In the genomic region with DNA sequence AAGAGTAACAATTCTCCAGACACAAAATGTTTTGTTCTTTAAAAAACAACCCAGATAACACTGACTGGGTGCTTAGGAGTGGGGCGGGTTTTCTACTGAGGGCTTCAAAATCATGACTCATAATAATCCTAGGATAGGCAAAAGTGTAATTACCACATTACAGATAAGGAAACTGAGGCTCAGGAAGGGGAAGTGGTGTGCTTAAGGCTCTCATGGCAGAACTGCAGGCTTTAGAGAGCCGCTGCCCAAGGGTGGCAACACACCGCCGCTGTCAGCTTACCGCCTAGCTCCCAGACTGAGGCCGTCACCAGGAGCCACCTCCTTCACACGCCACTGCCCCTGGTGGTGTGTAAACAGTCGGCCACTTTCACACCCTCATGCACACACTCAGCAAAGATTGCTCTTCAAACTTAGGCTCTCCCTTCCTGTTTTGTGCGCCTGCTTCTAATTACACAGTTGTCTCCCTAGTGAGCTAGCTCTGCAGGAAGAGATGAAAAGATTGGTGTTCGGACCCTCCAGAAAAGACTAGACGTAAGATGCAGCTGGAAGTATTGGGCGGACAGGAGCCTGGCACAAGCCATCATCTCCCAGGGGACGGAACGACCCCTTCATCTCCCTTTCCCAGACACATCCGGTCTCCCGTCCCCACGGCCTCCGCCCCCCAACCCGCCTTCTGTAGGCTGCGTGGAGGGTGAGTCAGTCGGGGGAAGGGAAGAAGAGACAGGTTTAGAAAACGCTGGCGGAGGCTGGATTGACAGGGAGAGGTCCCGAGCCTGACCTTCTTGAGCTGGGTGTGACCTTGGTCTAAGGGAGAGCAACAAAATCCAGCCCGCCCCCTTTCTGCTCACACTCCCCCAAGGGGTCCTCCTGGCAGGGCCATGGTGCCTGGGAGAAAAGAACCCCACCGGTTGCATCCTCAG, we compare ENCODE assay signal across 1 cellular context.
A peak's percentile ranks its signal among the peaks of the same experiment; 100 is the strongest.
TF ChIP-seq lines count a peak whose summit lies in the region.

No MANE protein-coding gene starts in this region.

TF ChIP-seq in K562, 482 proteins besides CTCF, POLR2A, EP300 and RAD21:
- TF ChIP-seq, protein P1, sequence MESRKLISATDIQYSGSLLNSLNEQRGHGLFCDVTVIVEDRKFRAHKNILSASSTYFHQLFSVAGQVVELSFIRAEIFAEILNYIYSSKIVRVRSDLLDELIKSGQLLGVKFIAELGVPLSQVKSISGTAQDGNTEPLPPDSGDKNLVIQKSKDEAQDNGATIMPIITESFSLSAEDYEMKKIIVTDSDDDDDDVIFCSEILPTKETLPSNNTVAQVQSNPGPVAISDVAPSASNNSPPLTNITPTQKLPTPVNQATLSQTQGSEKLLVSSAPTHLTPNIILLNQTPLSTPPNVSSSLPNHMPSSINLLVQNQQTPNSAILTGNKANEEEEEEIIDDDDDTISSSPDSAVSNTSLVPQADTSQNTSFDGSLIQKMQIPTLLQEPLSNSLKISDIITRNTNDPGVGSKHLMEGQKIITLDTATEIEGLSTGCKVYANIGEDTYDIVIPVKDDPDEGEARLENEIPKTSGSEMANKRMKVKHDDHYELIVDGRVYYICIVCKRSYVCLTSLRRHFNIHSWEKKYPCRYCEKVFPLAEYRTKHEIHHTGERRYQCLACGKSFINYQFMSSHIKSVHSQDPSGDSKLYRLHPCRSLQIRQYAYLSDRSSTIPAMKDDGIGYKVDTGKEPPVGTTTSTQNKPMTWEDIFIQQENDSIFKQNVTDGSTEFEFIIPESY (CRISPR knock-in tag; IDR thresholded peaks at IDR 0.05): peak; percentile 39; the same call in 1 of the 2 replicates
- TF ChIP-seq, protein P2, sequence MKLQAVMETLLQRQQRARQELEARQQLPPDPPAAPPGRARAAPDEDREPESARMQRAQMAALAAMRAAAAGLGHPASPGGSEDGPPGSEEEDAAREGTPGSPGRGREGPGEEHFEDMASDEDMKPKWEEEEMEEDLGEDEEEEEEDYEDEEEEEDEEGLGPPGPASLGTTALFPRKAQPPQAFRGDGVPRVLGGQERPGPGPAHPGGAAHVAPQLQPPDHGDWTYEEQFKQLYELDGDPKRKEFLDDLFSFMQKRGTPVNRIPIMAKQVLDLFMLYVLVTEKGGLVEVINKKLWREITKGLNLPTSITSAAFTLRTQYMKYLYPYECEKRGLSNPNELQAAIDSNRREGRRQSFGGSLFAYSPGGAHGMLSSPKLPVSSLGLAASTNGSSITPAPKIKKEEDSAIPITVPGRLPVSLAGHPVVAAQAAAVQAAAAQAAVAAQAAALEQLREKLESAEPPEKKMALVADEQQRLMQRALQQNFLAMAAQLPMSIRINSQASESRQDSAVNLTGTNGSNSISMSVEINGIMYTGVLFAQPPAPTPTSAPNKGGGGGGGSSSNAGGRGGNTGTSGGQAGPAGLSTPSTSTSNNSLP (IDR thresholded peaks at IDR 0.05; ENCODE audit: borderline replicate concordance, low read depth, low read length): no peak
- 0 out of 4 replicates have a peak, but pooled peaks of 1 of the 2 experiments have one; percentile 34 for TF ChIP-seq FOXA3 (CRISPR knock-in tag; conservative IDR thresholded peaks at IDR 0.05 in 1 of 2, IDR thresholded peaks at IDR 0.05 in 1 of 2)
- peak; percentile 84 for TF ChIP-seq ZKSCAN8 (CRISPR knock-in tag; IDR thresholded peaks at IDR 0.05)
